In the genomic region with DNA sequence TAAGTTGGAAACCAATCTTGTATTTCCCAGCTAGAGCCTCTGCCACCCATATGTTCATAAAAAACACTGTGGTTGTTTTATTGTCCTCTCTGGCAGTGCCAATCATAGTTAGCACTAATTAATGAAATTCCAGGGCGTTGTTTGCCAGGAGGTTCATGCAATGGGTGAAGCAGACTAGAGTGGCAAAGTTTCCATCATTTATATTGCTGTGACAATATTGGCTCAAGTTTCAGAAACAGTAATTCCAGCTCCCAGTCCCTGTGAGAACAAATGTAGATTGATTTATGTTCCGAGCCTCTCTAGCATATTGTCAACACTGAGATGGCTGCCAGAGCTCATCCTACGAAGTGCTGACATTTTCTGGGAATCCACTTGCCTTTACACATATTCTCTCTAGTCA, we compare ENCODE assay signal across 17 cellular contexts.
"Had no signal": no experiment of that assay in that cellular context is flagged by ENCODE, and none has a peak within 500 bp of the region (broad histone marks: within the 10 kb centered on the region; RNA-seq: fewer than 3 reads in every experiment).

No MANE protein-coding gene starts in this region.

- H3K4me3 ChIP-seq: gastrocnemius medialis, lung, smooth muscle cell, transverse colon had no signal

- H3K36me3 ChIP-seq: brain microvascular endothelial cell, gastrocnemius medialis, neutrophil, transverse colon had no signal

- H3K27me3 ChIP-seq: brain microvascular endothelial cell, gastrocnemius medialis, neutrophil, transverse colon had no signal

- H3K4me1 ChIP-seq: gastrocnemius medialis, transverse colon had no signal

- H3K9me3 ChIP-seq: gastrocnemius medialis, neutrophil, transverse colon had no signal

- H3K27ac ChIP-seq: brain microvascular endothelial cell, epithelial cell of prostate, gastrocnemius medialis, neutrophil, transverse colon had no signal

- ATAC-seq: effector memory CD8-positive, alpha-beta T cell; gastrocnemius medialis; right cardiac atrium; stimulated activated effector memory CD8-positive, alpha-beta T cell treated with anti-CD3 and anti-CD28 coated beads, Interleukin-12 subunit alpha, Interleukin-12 subunit beta, amount 100 ng/mL, for 72 hours had no signal

- DNase-seq: activated CD4-positive, alpha-beta T cell treated with anti-CD3 and anti-CD28 coated beads, Interleukin-2, amount 50 U/mL, for 4 hours; activated CD4-positive, CD25-positive, alpha-beta regulatory T cell treated with anti-CD3 and anti-CD28 coated beads, Interleukin-2, amount 50 U/mL, for 72 hours; activated T-cell treated with anti-CD3 and anti-CD28 coated beads, Interleukin-2, amount 50 U/mL, for 1 hour; amygdala; brain microvascular endothelial cell; cerebellar nuclear complex; effector memory CD8-positive, alpha-beta T cell; gastrocnemius medialis; midbrain; naive B cell; right cardiac atrium; transverse colon had no signal
